ENCODE assay signal across 36 cellular contexts in the genomic region with DNA sequence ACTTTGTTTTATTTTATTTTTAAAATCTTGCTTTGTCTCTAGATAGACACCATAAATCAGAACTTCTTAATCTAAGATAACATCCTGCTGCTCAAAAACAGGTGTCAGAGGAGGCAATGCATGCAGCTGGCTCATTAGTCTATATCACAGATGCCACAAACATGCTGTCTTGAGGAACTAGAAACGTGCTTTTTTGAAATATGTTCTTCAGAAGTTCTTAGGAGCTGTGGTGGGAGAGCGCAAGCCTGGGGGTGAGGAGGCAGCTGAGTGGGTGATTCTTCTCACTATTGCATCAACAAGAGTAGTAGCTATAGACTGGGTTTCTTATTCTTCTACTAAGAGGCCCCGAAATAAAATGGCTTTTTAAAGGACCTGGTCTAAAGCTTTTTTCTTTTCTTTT. TPM values are rescaled to one million over a fixed set of nuclear protein-coding genes. Genes with fewer than 3 reads are reported as not detected.
DNase-seq lines count a peak whose midpoint lies in the region; ATAC-seq and TF ChIP-seq lines count a peak whose summit lies in the region.
"Had no signal": no experiment of that assay in that cellular context is flagged by ENCODE, and none has a peak within 500 bp of the region (broad histone marks: within the 10 kb centered on the region; RNA-seq: fewer than 3 reads in every experiment).

No MANE protein-coding gene starts in this region.

- dilution Hi-C loops in mammary epithelial cell (cut with HindIII; ENCODE audit: low sequenced_read_pairs): no loop called here

- H2AFZ ChIP-seq in mammary epithelial cell (ENCODE audit: low read depth, low read length) (no peak overlapping the region), smooth muscle cell (ENCODE audit: low read depth) (no peak overlapping the region)
- H2AFZ ChIP-seq: GM23248 had no signal

- no peaks in the 10 kb centered on the region for H3K36me3 ChIP-seq in mammary epithelial cell (ENCODE audit: insufficient read depth, low read length)
- no peaks in the 10 kb centered on the region for H3K36me3 ChIP-seq in upper lobe of right lung
- H3K36me3 ChIP-seq in smooth muscle cell (ENCODE audit: low read depth): no peaks in the 10 kb centered on the region
- H3K36me3 ChIP-seq: BE2C, sigmoid colon had no signal

- H3K27ac Mint-ChIP-seq in MCF 10A (ENCODE audit: low read depth, unreplicated experiment) (peak overlapping the region; percentile 88), T-helper 17 cell (peak overlapping the region; percentile 16)
- no peak overlapping the region for H3K27ac Mint-ChIP-seq in activated naive CD4-positive, alpha-beta T cell treated with anti-CD3 and anti-CD28 coated beads, Interleukin-2, amount 10 ng/mL, durations not matched to agents 7 days and 5 days
- H3K27ac Mint-ChIP-seq: effector memory CD8-positive, alpha-beta T cell; HFFc6; immature natural killer cell had no signal

- intact Hi-C loops in MCF 10A (cut with micrococcal nuclease): no loop called here
- intact Hi-C loops in mammary epithelial cell (cut with micrococcal nuclease): no loop called here
- intact Hi-C loops in upper lobe of right lung (cut with DNase I): no loop called here

- H3K4me1 Mint-ChIP-seq in MCF 10A (ENCODE audit: insufficient read depth, unreplicated experiment) (peaks cover 34% of the 10 kb centered on the region), T-helper 17 cell (peaks cover 4% of the 10 kb centered on the region)
- H3K4me1 Mint-ChIP-seq in activated naive CD4-positive, alpha-beta T cell treated with anti-CD3 and anti-CD28 coated beads, Interleukin-2, amount 10 ng/mL, durations not matched to agents 7 days and 5 days: peaks cover 3% of the 10 kb centered on the region

- H3K4me2 ChIP-seq in mammary epithelial cell (ENCODE audit: insufficient read depth, low read depth, low read length): no peak overlapping the region
- no peak overlapping the region for H3K4me2 ChIP-seq in smooth muscle cell

- H4K20me1 ChIP-seq in mammary epithelial cell (ENCODE audit: insufficient read depth, low read length) (no peaks in the 10 kb centered on the region), smooth muscle cell (ENCODE audit: low read depth) (no peaks in the 10 kb centered on the region)

- ATAC-seq in T-helper 17 cell (no peak), upper lobe of right lung (peak; percentile 66)
- ATAC-seq: effector memory CD8-positive, alpha-beta T cell; left cardiac atrium; mucosa of descending colon; natural killer cell treated with Interleukin-12 subunit alpha and Interleukin-12 subunit beta and Interleukin-15 and Interleukin-18, amount 100 ng/mL, for 72 hours; PC-3; psoas muscle; SK-N-SH treated with all-trans-retinoic acid at 6 μM for 48 hours had no signal

- no peak overlapping the region for H3K4me3 ChIP-seq in mammary epithelial cell (replicated peaks in 1 of 3; ENCODE audit: insufficient read depth in 1 of 3, low read depth in 2 of 3, low read length in 3 of 3)
- no peak overlapping the region for H3K4me3 ChIP-seq in upper lobe of right lung
- H3K4me3 ChIP-seq in smooth muscle cell: no peak overlapping the region
- H3K4me3 ChIP-seq: coronary artery, GM23248, lung, mucosa of descending colon, psoas muscle, sigmoid colon had no signal

- WGBS in mammary epithelial cell (ENCODE audit: low coverage, missing lambda C conversion rate): 79% methylated on average over 3 of the region's 3 CpGs
- 78% methylated on average over 3 of the region's 3 CpGs for WGBS in smooth muscle cell (ENCODE audit: low lambda C conversion rate)

- POLR2A ChIA-PET in MCF 10A (lab: Yijun Ruan, JAX): interaction anchor here (1.0 kb wide), 1 partner anchor 11 kb away, joined by 3 read pairs; no protein-coding TSS in a partner anchor

- DNase-seq in MCF 10A (ENCODE audit: unreplicated experiment) (no peak), mammary epithelial cell (no peak), MV-4-11 (lab: John Stamatoyannopoulos, UW) (peak; percentile 92), T-helper 17 cell (no peak), upper lobe of right lung (no peak), smooth muscle cell (lab: John Stamatoyannopoulos, UW; ENCODE audit: unreplicated experiment) (no peak)
- no peak for DNase-seq in activated naive CD4-positive, alpha-beta T cell treated with anti-CD3 and anti-CD28 coated beads, Interleukin-2, amount 10 ng/mL, durations not matched to agents 7 days and 5 days
- DNase-seq in activated effector memory CD4-positive, alpha-beta T cell treated with anti-CD3 and anti-CD28 coated beads, Interleukin-2, amount 50 U/mL, for 16 hours: no peak
- DNase-seq: ACHN; activated CD8-positive, alpha-beta memory T cell treated with anti-CD3 and anti-CD28 coated beads for 24 hours; BE2C; caudate nucleus; effector memory CD8-positive, alpha-beta T cell; GM23248; HFFc6; immature natural killer cell; left cardiac atrium; mucosa of descending colon; NCI-H1436 treated with DMSO at 0.1 percent for 48 hours; NCI-H2107; NCI-H345; PC-3; psoas muscle; sigmoid colon; stimulated activated CD4-positive, alpha-beta T cell treated with anti-CD3 and anti-CD28 coated beads, Interleukin-4, amount 100 ng/mL, for 24 hours; trophoblast cell had no signal

- CTCF ChIA-PET in MCF 10A (lab: Yijun Ruan, JAX): interaction anchor here (0.6 to 1.4 kb wide), 3 partner anchors 15 to 90 kb away, joined by 3 to 6 read pairs (median 3); no protein-coding TSS in a partner anchor
- CTCF ChIA-PET in mammary epithelial cell (lab: Charles Lee; ENCODE audit: low non-redundant PET): no interaction called here
- CTCF ChIA-PET in activated naive CD4-positive, alpha-beta T cell treated with anti-CD3 and anti-CD28 coated beads, Interleukin-2, amount 10 ng/mL, durations not matched to agents 7 days and 5 days (lab: Charles Lee): interaction anchor here (1.2 kb wide), 1 partner anchor 56 kb away, joined by 3 read pairs; no protein-coding TSS in a partner anchor

- H3K4me3 Mint-ChIP-seq in MCF 10A (ENCODE audit: unreplicated experiment): no peak overlapping the region
- no peak overlapping the region for H3K4me3 Mint-ChIP-seq in T-helper 17 cell
- H3K4me3 Mint-ChIP-seq in activated naive CD4-positive, alpha-beta T cell treated with anti-CD3 and anti-CD28 coated beads, Interleukin-2, amount 10 ng/mL, durations not matched to agents 7 days and 5 days: no peak overlapping the region
- H3K4me3 Mint-ChIP-seq: effector memory CD8-positive, alpha-beta T cell; HFFc6; immature natural killer cell; natural killer cell treated with Interleukin-12 subunit alpha and Interleukin-12 subunit beta and Interleukin-15 and Interleukin-18, amount 100 ng/mL, for 72 hours had no signal

- in situ Hi-C loops in mammary epithelial cell (cut with MboI; ENCODE audit: low sequenced_read_pairs in 2 of 2): no loop called here

- H3K27me3 ChIP-seq in mammary epithelial cell (ENCODE audit: insufficient read depth, low read length): no peaks in the 10 kb centered on the region
- H3K27me3 ChIP-seq in upper lobe of right lung: no peaks in the 10 kb centered on the region
- H3K27me3 ChIP-seq in smooth muscle cell (ENCODE audit: low read depth): no peaks in the 10 kb centered on the region
- H3K27me3 ChIP-seq: BE2C, sigmoid colon had no signal

- no peak overlapping the region for H3K27ac ChIP-seq in mammary epithelial cell (ENCODE audit: insufficient read depth, low read depth, low read length)
- H3K27ac ChIP-seq in upper lobe of right lung: no peak overlapping the region
- no peak overlapping the region for H3K27ac ChIP-seq in smooth muscle cell (ENCODE audit: low read depth)
- H3K27ac ChIP-seq: coronary artery, GM23248, psoas muscle, sigmoid colon had no signal

- H3K79me2 ChIP-seq in mammary epithelial cell (ENCODE audit: insufficient read depth, low read length): no peaks in the 10 kb centered on the region
- H3K79me2 ChIP-seq in smooth muscle cell (ENCODE audit: low read depth): no peaks in the 10 kb centered on the region

- BruUV-seq in MCF 10A (replicated peaks; lab: Mats Ljungman, UMichigan) (no TSS peak), mammary epithelial cell (replicated peaks; lab: Mats Ljungman, UMichigan) (no TSS peak)

- H3K36me3 Mint-ChIP-seq in MCF 10A (ENCODE audit: insufficient read depth, unreplicated experiment): peaks cover 7% of the 10 kb centered on the region
- H3K36me3 Mint-ChIP-seq in T-helper 17 cell (ENCODE audit: low read depth): no peaks in the 10 kb centered on the region
- H3K36me3 Mint-ChIP-seq in activated naive CD4-positive, alpha-beta T cell treated with anti-CD3 and anti-CD28 coated beads, Interleukin-2, amount 10 ng/mL, durations not matched to agents 7 days and 5 days: peaks cover 4% of the 10 kb centered on the region

- no peaks in the 10 kb centered on the region for H3K9me3 Mint-ChIP-seq in MCF 10A (ENCODE audit: unreplicated experiment)
- H3K9me3 Mint-ChIP-seq in activated naive CD4-positive, alpha-beta T cell treated with anti-CD3 and anti-CD28 coated beads, Interleukin-2, amount 10 ng/mL, durations not matched to agents 7 days and 5 days: peaks cover 4% of the 10 kb centered on the region
- H3K9me3 Mint-ChIP-seq: effector memory CD8-positive, alpha-beta T cell; HFFc6; natural killer cell treated with Interleukin-12 subunit alpha and Interleukin-12 subunit beta and Interleukin-15 and Interleukin-18, amount 100 ng/mL, for 72 hours had no signal

- H3K9me3 ChIP-seq in mammary epithelial cell (replicated peaks; ENCODE audit: insufficient read depth, low read length) (no peaks in the 10 kb centered on the region), T-helper 17 cell (ENCODE audit: control insufficient read depth, low read length, poor library complexity, severe bottlenecking) (no peaks in the 10 kb centered on the region), upper lobe of right lung (no peaks in the 10 kb centered on the region), smooth muscle cell (replicated peaks; ENCODE audit: low read depth) (peaks cover 5% of the 10 kb centered on the region)
- H3K9me3 ChIP-seq: BE2C, mucosa of descending colon, psoas muscle, sigmoid colon had no signal

- no peak for TF ChIP-seq CTCF in MCF 10A (IDR thresholded peaks at IDR 0.05; ENCODE audit: unreplicated experiment)
- TF ChIP-seq CTCF in mammary epithelial cell (conservative IDR thresholded peaks at IDR 0.05 in 1 of 2, IDR thresholded peaks at IDR 0.05 in 1 of 2; ENCODE audit: extremely low read depth in 1 of 2, insufficient read depth in 1 of 2, low read depth in 1 of 2, low read length in 2 of 2): no peak
- TF ChIP-seq CTCF in upper lobe of right lung (IDR thresholded peaks at IDR 0.05): no peak
- TF ChIP-seq CTCF in smooth muscle cell (IDR thresholded peaks at IDR 0.05; ENCODE audit: borderline replicate concordance, insufficient read depth, poor library complexity, severe bottlenecking): no peak

- no peaks in the 10 kb centered on the region for H3F3A ChIP-seq in smooth muscle cell (ENCODE audit: low read depth)

- H3K9ac ChIP-seq in mammary epithelial cell (ENCODE audit: insufficient read depth, low read length) (no peak overlapping the region), smooth muscle cell (ENCODE audit: low read depth) (no peak overlapping the region)
- H3K9ac ChIP-seq: GM23248 had no signal

- H3K4me1 ChIP-seq in mammary epithelial cell (ENCODE audit: insufficient read depth, low read length) (peaks cover 6% of the 10 kb centered on the region), upper lobe of right lung (no peaks in the 10 kb centered on the region), smooth muscle cell (ENCODE audit: low read depth) (no peaks in the 10 kb centered on the region)
- H3K4me1 ChIP-seq: BE2C, psoas muscle, sigmoid colon had no signal

- no peaks in the 10 kb centered on the region for H3K27me3 Mint-ChIP-seq in MCF 10A (ENCODE audit: insufficient read depth, unreplicated experiment)
- H3K27me3 Mint-ChIP-seq in T-helper 17 cell: no peaks in the 10 kb centered on the region
- peaks cover 9% of the 10 kb centered on the region for H3K27me3 Mint-ChIP-seq in activated naive CD4-positive, alpha-beta T cell treated with anti-CD3 and anti-CD28 coated beads, Interleukin-2, amount 10 ng/mL, durations not matched to agents 7 days and 5 days
- H3K27me3 Mint-ChIP-seq: effector memory CD8-positive, alpha-beta T cell had no signal

RNA-seq across cellular contexts. Expression of a gene that starts 23.4 kb away (rescaled TPM):
- not detected in 2 replicates for total RNA-seq in MCF 10A (2022)
- not detected for total RNA-seq in mammary epithelial cell
- polyA plus RNA-seq in mammary epithelial cell: not detected
- polyA minus RNA-seq in mammary epithelial cell: not detected
- not detected for total RNA-seq in T-helper 17 cell
- not detected for total RNA-seq in upper lobe of right lung
- not detected in 2 replicates for total RNA-seq in smooth muscle cell
- not detected in 2 replicates for polyA plus RNA-seq in smooth muscle cell
- total RNA-seq: epithelial cell of proximal tubule; glomerular endothelial cell; GM23248; HFFc6; HT-29; left cardiac atrium; M059J; mucosa of descending colon; natural killer cell treated with Interleukin-12 subunit alpha and Interleukin-12 subunit beta and Interleukin-15 and Interleukin-18, amount 100 ng/mL, for 72 hours; omental fat pad; PC-3; psoas muscle; sigmoid colon; T-helper 2 cell treated with Interferon-gamma antibody and Interleukin-4, amounts not matched to agents 100 ng/mL and 5 ng/mL, for 36 hours had no signal
- polyA plus RNA-seq: GM23248, immature natural killer cell, psoas muscle had no signal
